20 cellular contexts compared by ENCODE assay signal in genomic region chr9:12874395-12874794, GRCh38.
"Had no signal": no experiment of that assay in that cellular context is flagged by ENCODE, and none has a peak within 500 bp of the region (broad histone marks: within the 10 kb centered on the region; RNA-seq: fewer than 3 reads in every experiment).

No MANE protein-coding gene starts in this region.

- H3K27ac ChIP-seq: gastrocnemius medialis, heart right ventricle, neutrophil, psoas muscle, sigmoid colon, stomach, thoracic aorta, transverse colon had no signal

- ATAC-seq: gastrocnemius medialis; heart right ventricle; left lobe of liver; mucosa of descending colon; naive thymus-derived CD8-positive, alpha-beta T cell; psoas muscle; stimulated activated naive B cell treated with anti-CD40 and anti-IgM and Interleukin-4, amounts not matched to agents 10 μg/mL and 1 μg/mL and 100 μg/mL, for 72 hours had no signal

- H3K9me3 ChIP-seq: gastrocnemius medialis, mucosa of descending colon, neutrophil, psoas muscle, sigmoid colon, stomach, thoracic aorta, transverse colon had no signal

- DNase-seq: effector memory CD4-positive, alpha-beta T cell; erythroblast; gastrocnemius medialis; heart right ventricle; hypothalamus; mucosa of descending colon; naive thymus-derived CD8-positive, alpha-beta T cell; psoas muscle; retina; sigmoid colon; stimulated activated CD4-positive, alpha-beta T cell treated with anti-CD3 and anti-CD28 coated beads, Interleukin-2, amount 100 ng/mL, for 24 hours; stimulated activated CD4-positive, alpha-beta T cell treated with anti-CD3 and anti-CD28 coated beads, Interleukin-4, amount 100 ng/mL, for 4 hours; stimulated activated naive B cell treated with anti-CD40 and anti-IgM and Interleukin-4, amounts not matched to agents 10 μg/mL and 1 μg/mL and 100 μg/mL, for 72 hours; stomach; substantia nigra; transverse colon had no signal

- H3K27me3 ChIP-seq: gastrocnemius medialis, heart right ventricle, neutrophil, sigmoid colon, stomach, transverse colon had no signal

- H3K4me3 ChIP-seq: gastrocnemius medialis, heart right ventricle, mucosa of descending colon, psoas muscle, sigmoid colon, skin epidermis, stomach, thoracic aorta, transverse colon had no signal

- H3K4me1 ChIP-seq: psoas muscle, sigmoid colon had no signal

- H3K4me1 Mint-ChIP-seq: naive thymus-derived CD8-positive, alpha-beta T cell; stimulated activated naive B cell treated with anti-CD40 and anti-IgM and Interleukin-4, amounts not matched to agents 10 μg/mL and 1 μg/mL and 100 μg/mL, for 72 hours had no signal

- H3K27ac Mint-ChIP-seq: naive thymus-derived CD8-positive, alpha-beta T cell; stimulated activated naive B cell treated with anti-CD40 and anti-IgM and Interleukin-4, amounts not matched to agents 10 μg/mL and 1 μg/mL and 100 μg/mL, for 72 hours had no signal

- H3K36me3 Mint-ChIP-seq: stimulated activated naive B cell treated with anti-CD40 and anti-IgM and Interleukin-4, amounts not matched to agents 10 μg/mL and 1 μg/mL and 100 μg/mL, for 72 hours had no signal

- H3K4me3 Mint-ChIP-seq: naive thymus-derived CD8-positive, alpha-beta T cell; stimulated activated naive B cell treated with anti-CD40 and anti-IgM and Interleukin-4, amounts not matched to agents 10 μg/mL and 1 μg/mL and 100 μg/mL, for 72 hours had no signal

- H3K36me3 ChIP-seq: gastrocnemius medialis, heart right ventricle, neutrophil, sigmoid colon, stomach, thoracic aorta, transverse colon had no signal

- H3K27me3 Mint-ChIP-seq: naive thymus-derived CD8-positive, alpha-beta T cell; stimulated activated naive B cell treated with anti-CD40 and anti-IgM and Interleukin-4, amounts not matched to agents 10 μg/mL and 1 μg/mL and 100 μg/mL, for 72 hours had no signal
